ENCODE assay signal across 8 cellular contexts in genomic region chr19:35775298-35776101, GRCh38. TPM values are rescaled to one million over a fixed set of nuclear protein-coding genes. Genes with fewer than 3 reads are reported as not detected.
DNase-seq lines count a peak whose midpoint lies in the region; ATAC-seq lines count a peak whose summit lies in the region.

A gene with protein sequence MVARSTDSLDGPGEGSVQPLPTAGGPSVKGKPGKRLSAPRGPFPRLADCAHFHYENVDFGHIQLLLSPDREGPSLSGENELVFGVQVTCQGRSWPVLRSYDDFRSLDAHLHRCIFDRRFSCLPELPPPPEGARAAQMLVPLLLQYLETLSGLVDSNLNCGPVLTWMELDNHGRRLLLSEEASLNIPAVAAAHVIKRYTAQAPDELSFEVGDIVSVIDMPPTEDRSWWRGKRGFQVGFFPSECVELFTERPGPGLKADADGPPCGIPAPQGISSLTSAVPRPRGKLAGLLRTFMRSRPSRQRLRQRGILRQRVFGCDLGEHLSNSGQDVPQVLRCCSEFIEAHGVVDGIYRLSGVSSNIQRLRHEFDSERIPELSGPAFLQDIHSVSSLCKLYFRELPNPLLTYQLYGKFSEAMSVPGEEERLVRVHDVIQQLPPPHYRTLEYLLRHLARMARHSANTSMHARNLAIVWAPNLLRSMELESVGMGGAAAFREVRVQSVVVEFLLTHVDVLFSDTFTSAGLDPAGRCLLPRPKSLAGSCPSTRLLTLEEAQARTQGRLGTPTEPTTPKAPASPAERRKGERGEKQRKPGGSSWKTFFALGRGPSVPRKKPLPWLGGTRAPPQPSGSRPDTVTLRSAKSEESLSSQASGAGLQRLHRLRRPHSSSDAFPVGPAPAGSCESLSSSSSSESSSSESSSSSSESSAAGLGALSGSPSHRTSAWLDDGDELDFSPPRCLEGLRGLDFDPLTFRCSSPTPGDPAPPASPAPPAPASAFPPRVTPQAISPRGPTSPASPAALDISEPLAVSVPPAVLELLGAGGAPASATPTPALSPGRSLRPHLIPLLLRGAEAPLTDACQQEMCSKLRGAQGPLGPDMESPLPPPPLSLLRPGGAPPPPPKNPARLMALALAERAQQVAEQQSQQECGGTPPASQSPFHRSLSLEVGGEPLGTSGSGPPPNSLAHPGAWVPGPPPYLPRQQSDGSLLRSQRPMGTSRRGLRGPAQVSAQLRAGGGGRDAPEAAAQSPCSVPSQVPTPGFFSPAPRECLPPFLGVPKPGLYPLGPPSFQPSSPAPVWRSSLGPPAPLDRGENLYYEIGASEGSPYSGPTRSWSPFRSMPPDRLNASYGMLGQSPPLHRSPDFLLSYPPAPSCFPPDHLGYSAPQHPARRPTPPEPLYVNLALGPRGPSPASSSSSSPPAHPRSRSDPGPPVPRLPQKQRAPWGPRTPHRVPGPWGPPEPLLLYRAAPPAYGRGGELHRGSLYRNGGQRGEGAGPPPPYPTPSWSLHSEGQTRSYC (plus strand): TSS chr19:35775564. CDS start chr19:35775659, 95 bp downstream.

- DNase-seq in NCI-H1048 (lab: John Stamatoyannopoulos, UW) = peak; percentile 98
- DNase-seq in SK-N-MC (ENCODE audit: low read depth, low spot score) = peak; percentile 77
- peak; percentile 100 for DNase-seq in activated naive CD4-positive, alpha-beta T cell treated with anti-CD3 and anti-CD28 coated beads for 36 hours
- peak; percentile 98 for DNase-seq in germinal center (ENCODE audit: low spot score)
- peak; percentile 78 for DNase-seq in non-pigmented ciliary epithelial cell (ENCODE audit: low read depth)
- peak; percentile 99 for DNase-seq in superior temporal gyrus (ENCODE audit: extremely low spot score)

- peak; percentile 94 for ATAC-seq in HG02588 (IDR thresholded peaks at IDR 0.05; ENCODE audit: unreplicated experiment)

- no peaks in the 10 kb centered on the region for H3K36me3 ChIP-seq in SK-N-MC (ENCODE audit: insufficient read depth, low read length)

- CTCF ChIA-PET in activated naive CD4-positive, alpha-beta T cell treated with anti-CD3 and anti-CD28 coated beads for 36 hours (lab: Charles Lee) = no interaction called here

- no peak within 1 kb of the TSS for H3K27ac Mint-ChIP-seq in activated naive CD4-positive, alpha-beta T cell treated with anti-CD3 and anti-CD28 coated beads for 36 hours

- no peaks in the 10 kb centered on the region for H3K9me3 Mint-ChIP-seq in activated naive CD4-positive, alpha-beta T cell treated with anti-CD3 and anti-CD28 coated beads for 36 hours

- no peaks in the 10 kb centered on the region for H3K9me3 ChIP-seq in SK-N-MC (ENCODE audit: low read depth, low read length)

- no peaks in the 10 kb centered on the region for H3K36me3 Mint-ChIP-seq in activated naive CD4-positive, alpha-beta T cell treated with anti-CD3 and anti-CD28 coated beads for 36 hours (ENCODE audit: low read depth)

- no peaks in the 10 kb centered on the region for H3K27me3 Mint-ChIP-seq in activated naive CD4-positive, alpha-beta T cell treated with anti-CD3 and anti-CD28 coated beads for 36 hours (ENCODE audit: low read depth)

- no peak within 1 kb of the TSS for H3K27ac ChIP-seq in SK-N-MC

- peak within 1 kb of the TSS; percentile 83 for H3K4me3 ChIP-seq in GM08714 (ENCODE audit: low read length)
- peak within 1 kb of the TSS; percentile 85 for H3K4me3 ChIP-seq in SK-N-MC

- peaks cover 18% of the 10 kb centered on the region for H3K4me1 Mint-ChIP-seq in activated naive CD4-positive, alpha-beta T cell treated with anti-CD3 and anti-CD28 coated beads for 36 hours (ENCODE audit: low read depth)

- H3K4me3 Mint-ChIP-seq in activated naive CD4-positive, alpha-beta T cell treated with anti-CD3 and anti-CD28 coated beads for 36 hours = peak within 1 kb of the TSS; percentile 78

- peak within 1 kb of the TSS; percentile 45 for H3K9ac ChIP-seq in SK-N-MC (ENCODE audit: insufficient read length)

- intact Hi-C loops in activated naive CD4-positive, alpha-beta T cell treated with anti-CD3 and anti-CD28 coated beads for 36 hours (cut with micrococcal nuclease) = loop anchor here (1.0 to 5.0 kb wide), 9 partner anchors 17 to 279 kb away; partner anchors contain the start of genes ETV2, LIN37, NFKBID and PROSER3

RNA-seq across cellular contexts. Expression of the gene that starts here (rescaled TPM):
- total RNA-seq in activated naive CD4-positive, alpha-beta T cell treated with anti-CD3 and anti-CD28 coated beads for 36 hours = 10 to 100 TPM; 49.5 to 61.6 TPM
